1 cellular context compared by ENCODE assay signal in the genomic region with DNA sequence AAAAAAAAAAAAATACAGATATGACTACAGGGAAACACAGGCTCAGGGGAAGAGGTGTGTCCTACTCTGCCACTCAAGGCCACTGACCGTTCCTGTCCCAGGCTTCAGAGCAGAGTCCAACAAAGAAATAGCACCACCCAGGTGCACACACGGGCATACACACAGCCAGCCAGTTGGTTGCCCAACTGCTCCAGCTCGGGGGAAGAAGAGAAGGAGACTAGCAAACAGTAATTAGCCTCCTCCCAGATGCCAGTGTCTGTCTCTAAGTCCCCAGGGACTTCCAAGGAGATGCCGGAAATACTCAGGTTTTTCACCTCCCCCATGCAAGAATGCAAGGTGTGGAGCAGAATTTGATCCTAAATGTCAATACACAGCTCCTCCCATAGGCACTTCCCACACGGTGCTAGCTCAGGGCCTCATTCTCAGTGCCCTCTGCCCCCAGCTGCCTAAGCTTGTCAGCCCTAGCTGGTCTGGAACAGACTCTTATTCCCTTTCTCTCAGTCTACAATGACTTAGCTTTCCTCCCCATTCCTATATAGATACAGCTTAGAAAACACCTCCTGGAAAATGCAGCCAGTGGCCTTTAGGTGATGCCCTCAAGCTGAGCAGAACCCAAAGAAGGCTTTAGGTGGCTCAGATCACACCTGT.
TF ChIP-seq lines count a peak whose summit lies in the region.

No MANE protein-coding gene starts in this region.

TF ChIP-seq in HepG2, 621 proteins besides CTCF, POLR2A, EP300 and RAD21 (continued from another document and continues in another):
- TF ChIP-seq, protein P1, sequence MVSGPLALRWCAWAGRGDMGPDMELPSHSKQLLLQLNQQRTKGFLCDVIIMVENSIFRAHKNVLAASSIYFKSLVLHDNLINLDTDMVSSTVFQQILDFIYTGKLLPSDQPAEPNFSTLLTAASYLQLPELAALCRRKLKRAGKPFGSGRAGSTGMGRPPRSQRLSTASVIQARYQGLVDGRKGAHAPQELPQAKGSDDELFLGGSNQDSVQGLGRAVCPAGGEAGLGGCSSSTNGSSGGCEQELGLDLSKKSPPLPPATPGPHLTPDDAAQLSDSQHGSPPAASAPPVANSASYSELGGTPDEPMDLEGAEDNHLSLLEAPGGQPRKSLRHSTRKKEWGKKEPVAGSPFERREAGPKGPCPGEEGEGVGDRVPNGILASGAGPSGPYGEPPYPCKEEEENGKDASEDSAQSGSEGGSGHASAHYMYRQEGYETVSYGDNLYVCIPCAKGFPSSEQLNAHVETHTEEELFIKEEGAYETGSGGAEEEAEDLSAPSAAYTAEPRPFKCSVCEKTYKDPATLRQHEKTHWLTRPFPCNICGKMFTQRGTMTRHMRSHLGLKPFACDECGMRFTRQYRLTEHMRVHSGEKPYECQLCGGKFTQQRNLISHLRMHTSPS (CRISPR knock-in tag; IDR thresholded peaks at IDR 0.05; ENCODE audit: low read depth): peak; percentile 74; the same call in 1 of the 2 replicates
- TF ChIP-seq ZNF260 (CRISPR knock-in tag; IDR thresholded peaks at IDR 0.05; ENCODE audit: borderline replicate concordance, low read depth): no peak
- TF ChIP-seq ZNF7 (CRISPR knock-in tag; IDR thresholded peaks at IDR 0.05): 0 out of 2 replicates have a peak, but pooled peaks have one; percentile 7
- peak; percentile 67; the same call in 1 of the 2 replicates for TF ChIP-seq SOX5 (CRISPR knock-in tag; IDR thresholded peaks at IDR 0.05; ENCODE audit: borderline replicate concordance)
- TF ChIP-seq TCF7 (IDR thresholded peaks at IDR 0.05; ENCODE audit: low read depth): peak; percentile 16
- TF ChIP-seq KDM5B (CRISPR knock-in tag; IDR thresholded peaks at IDR 0.05; ENCODE audit: borderline replicate concordance): peak; percentile 60; the same call in 1 of the 2 replicates
- 0 out of 2 replicates have a peak, but pooled peaks have one; percentile 55 for TF ChIP-seq ZBTB44 (CRISPR knock-in tag; IDR thresholded peaks at IDR 0.05)
- 0 out of 2 replicates have a peak, but pooled peaks have one; percentile 36 for TF ChIP-seq NR0B2 (CRISPR knock-in tag; IDR thresholded peaks at IDR 0.05)
- TF ChIP-seq ELF3 (CRISPR knock-in tag; IDR thresholded peaks at IDR 0.05): peak; percentile 67
- peak; percentile 80 for TF ChIP-seq ASH2L (IDR thresholded peaks at IDR 0.05; ENCODE audit: insufficient read length, low read depth, low read length)
- TF ChIP-seq, protein P2, sequence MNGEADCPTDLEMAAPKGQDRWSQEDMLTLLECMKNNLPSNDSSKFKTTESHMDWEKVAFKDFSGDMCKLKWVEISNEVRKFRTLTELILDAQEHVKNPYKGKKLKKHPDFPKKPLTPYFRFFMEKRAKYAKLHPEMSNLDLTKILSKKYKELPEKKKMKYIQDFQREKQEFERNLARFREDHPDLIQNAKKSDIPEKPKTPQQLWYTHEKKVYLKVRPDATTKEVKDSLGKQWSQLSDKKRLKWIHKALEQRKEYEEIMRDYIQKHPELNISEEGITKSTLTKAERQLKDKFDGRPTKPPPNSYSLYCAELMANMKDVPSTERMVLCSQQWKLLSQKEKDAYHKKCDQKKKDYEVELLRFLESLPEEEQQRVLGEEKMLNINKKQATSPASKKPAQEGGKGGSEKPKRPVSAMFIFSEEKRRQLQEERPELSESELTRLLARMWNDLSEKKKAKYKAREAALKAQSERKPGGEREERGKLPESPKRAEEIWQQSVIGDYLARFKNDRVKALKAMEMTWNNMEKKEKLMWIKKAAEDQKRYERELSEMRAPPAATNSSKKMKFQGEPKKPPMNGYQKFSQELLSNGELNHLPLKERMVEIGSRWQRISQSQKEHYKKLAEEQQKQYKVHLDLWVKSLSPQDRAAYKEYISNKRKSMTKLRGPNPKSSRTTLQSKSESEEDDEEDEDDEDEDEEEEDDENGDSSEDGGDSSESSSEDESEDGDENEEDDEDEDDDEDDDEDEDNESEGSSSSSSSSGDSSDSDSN (CRISPR knock-in tag; IDR thresholded peaks at IDR 0.05): peak; percentile 32; the same call in 1 of the 2 replicates
- peak; percentile 59 for TF ChIP-seq ZNF687 (CRISPR knock-in tag; IDR thresholded peaks at IDR 0.05)
- peak; percentile 64; the same call in 1 of the 2 replicates for TF ChIP-seq ZNF12 (CRISPR knock-in tag; IDR thresholded peaks at IDR 0.05)
- TF ChIP-seq SMAD3 (CRISPR knock-in tag; IDR thresholded peaks at IDR 0.05): 0 out of 2 replicates have a peak, but pooled peaks have one; percentile 41
- TF ChIP-seq THAP9 (CRISPR knock-in tag; IDR thresholded peaks at IDR 0.05; ENCODE audit: borderline replicate concordance): no peak
- TF ChIP-seq BRF2 (CRISPR knock-in tag; IDR thresholded peaks at IDR 0.05): no peak
- TF ChIP-seq ARNTL (CRISPR knock-in tag; IDR thresholded peaks at IDR 0.05): peak; percentile 65; the same call in 1 of the 2 replicates
- TF ChIP-seq TAF1 (CRISPR knock-in tag; IDR thresholded peaks at IDR 0.05): peak; percentile 57; the same call in 1 of the 2 replicates
- no peak for TF ChIP-seq LCORL (IDR thresholded peaks at IDR 0.05)
- peak; percentile 79 for TF ChIP-seq LCORL (CRISPR knock-in tag; IDR thresholded peaks at IDR 0.05)
- TF ChIP-seq SKI (IDR thresholded peaks at IDR 0.05; ENCODE audit: partially characterized antibody): peak; percentile 47
- peak; percentile 76 for TF ChIP-seq TARDBP (CRISPR knock-in tag; IDR thresholded peaks at IDR 0.05)
- TF ChIP-seq CEBPG (CRISPR knock-in tag; IDR thresholded peaks at IDR 0.05): peak; percentile 92
- TF ChIP-seq JUNB (CRISPR knock-in tag; IDR thresholded peaks at IDR 0.05; ENCODE audit: borderline replicate concordance): no peak
- TF ChIP-seq POLR2AphosphoS5 (IDR thresholded peaks at IDR 0.05; ENCODE audit: low read depth, low read length): peak; percentile 75
- peak; percentile 55; the same call in 1 of the 2 replicates for TF ChIP-seq HIVEP1 (CRISPR knock-in tag; IDR thresholded peaks at IDR 0.05)
- no peak for TF ChIP-seq NFIB (CRISPR knock-in tag; IDR thresholded peaks at IDR 0.05; ENCODE audit: borderline replicate concordance)
- 0 out of 2 replicates have a peak, but pooled peaks have one; percentile 48 for TF ChIP-seq ZSCAN9 (CRISPR knock-in tag; IDR thresholded peaks at IDR 0.05; ENCODE audit: borderline replicate concordance)
- 0 out of 2 replicates have a peak, but pooled peaks have one; percentile 27 for TF ChIP-seq BCL3 (CRISPR knock-in tag; IDR thresholded peaks at IDR 0.05)
- TF ChIP-seq ZNF350 (CRISPR knock-in tag; IDR thresholded peaks at IDR 0.05; ENCODE audit: borderline replicate concordance, low read depth): peak; percentile 64; the same call in 1 of the 2 replicates
- TF ChIP-seq GTF2F1 (IDR thresholded peaks at IDR 0.05; ENCODE audit: low read length): no peak
- TF ChIP-seq TFE3 (CRISPR knock-in tag; IDR thresholded peaks at IDR 0.05): peak; percentile 58; the same call in 1 of the 2 replicates
- 0 out of 2 replicates have a peak, but pooled peaks have one; percentile 51 for TF ChIP-seq ZNF747 (CRISPR knock-in tag; IDR thresholded peaks at IDR 0.05; ENCODE audit: borderline replicate concordance)
